Comparison of ENCODE assay signal across 20 cellular contexts in the genomic region with DNA sequence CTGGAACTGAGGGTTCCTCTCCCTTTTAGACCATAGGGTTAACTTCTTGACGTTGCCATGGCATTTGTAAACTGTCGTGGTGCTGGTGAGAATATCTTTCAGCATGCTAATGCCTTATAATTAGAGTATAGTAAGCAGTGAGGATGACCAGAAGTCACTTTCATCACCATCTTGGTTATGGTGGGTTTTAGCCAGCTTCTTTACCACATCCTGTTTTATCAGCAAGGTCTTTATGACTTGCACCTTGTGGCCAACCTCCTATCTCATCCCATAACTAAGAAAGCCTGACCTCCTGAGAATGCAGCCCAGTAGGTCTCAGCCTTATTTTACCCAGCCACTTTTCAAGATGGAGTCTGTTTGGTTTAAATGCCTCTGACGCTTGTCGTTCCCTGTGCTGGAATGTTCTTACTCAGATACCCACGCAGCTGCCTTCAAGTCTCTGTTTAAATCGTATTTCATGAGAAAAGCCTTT.
"Had no signal": no experiment of that assay in that cellular context is flagged by ENCODE, and none has a peak within 500 bp of the region (broad histone marks: within the 10 kb centered on the region; RNA-seq: fewer than 3 reads in every experiment).

No MANE protein-coding gene starts in this region.

- H3K4me3 ChIP-seq: cardiac muscle cell, esophagus muscularis mucosa, lung, smooth muscle cell had no signal

- FAIRE-seq: endometrium, TTC549 had no signal

- ATAC-seq: activated CD8-positive, alpha-beta memory T cell treated with anti-CD3 and anti-CD28 coated beads, Interleukin-2, amount 10 ng/mL, durations not matched to agents 7 days and 5 days; activated T-cell treated with anti-CD3 and anti-CD28 coated beads, Interleukin-2, amount 50 U/mL, for 4 hours; left cardiac atrium; naive thymus-derived CD8-positive, alpha-beta T cell; right cardiac atrium; stimulated activated memory B cell treated with anti-CD40 and anti-IgM and Interleukin-4, amounts not matched to agents 10 μg/mL and 1 μg/mL and 100 μg/mL, for 72 hours had no signal

- H3K4me2 ChIP-seq: smooth muscle cell had no signal

- H3K4me1 Mint-ChIP-seq: immature natural killer cell; naive thymus-derived CD8-positive, alpha-beta T cell; stimulated activated memory B cell treated with anti-CD40 and anti-IgM and Interleukin-4, amounts not matched to agents 10 μg/mL and 1 μg/mL and 100 μg/mL, for 72 hours had no signal

- DNase-seq: activated CD4-positive, alpha-beta T cell treated with anti-CD3 and anti-CD28 coated beads, Interleukin-2, amount 50 U/mL, for 4 hours; activated CD8-positive, alpha-beta memory T cell treated with anti-CD3 and anti-CD28 coated beads, Interleukin-2, amount 10 ng/mL, durations not matched to agents 7 days and 5 days; activated gamma-delta T cell; activated naive CD8-positive, alpha-beta T cell treated with anti-CD3 and anti-CD28 coated beads, Interleukin-2, amount 10 ng/mL, durations not matched to agents 7 days and 5 days; activated T-cell treated with anti-CD3 and anti-CD28 coated beads, Interleukin-2, amount 50 U/mL, for 4 hours; immature natural killer cell; left cardiac atrium; naive thymus-derived CD8-positive, alpha-beta T cell; nucleus accumbens; right cardiac atrium; substantia nigra; trophoblast cell had no signal

- H3K27me3 ChIP-seq: cardiac muscle cell, esophagus muscularis mucosa had no signal

- H3K36me3 ChIP-seq: cardiac muscle cell, esophagus muscularis mucosa had no signal

- H3K27me3 Mint-ChIP-seq: progenitor cell of endocrine pancreas had no signal

- H3K27ac ChIP-seq: cardiac muscle cell, esophagus muscularis mucosa had no signal

- H3K36me3 Mint-ChIP-seq: activated CD8-positive, alpha-beta memory T cell treated with anti-CD3 and anti-CD28 coated beads, Interleukin-2, amount 10 ng/mL, durations not matched to agents 7 days and 5 days; activated naive CD8-positive, alpha-beta T cell treated with anti-CD3 and anti-CD28 coated beads, Interleukin-2, amount 10 ng/mL, durations not matched to agents 7 days and 5 days; immature natural killer cell; naive thymus-derived CD8-positive, alpha-beta T cell; stimulated activated memory B cell treated with anti-CD40 and anti-IgM and Interleukin-4, amounts not matched to agents 10 μg/mL and 1 μg/mL and 100 μg/mL, for 72 hours had no signal

- H3K4me3 Mint-ChIP-seq: activated CD8-positive, alpha-beta memory T cell treated with anti-CD3 and anti-CD28 coated beads, Interleukin-2, amount 10 ng/mL, durations not matched to agents 7 days and 5 days; activated naive CD8-positive, alpha-beta T cell treated with anti-CD3 and anti-CD28 coated beads, Interleukin-2, amount 10 ng/mL, durations not matched to agents 7 days and 5 days; activated T-cell treated with anti-CD3 and anti-CD28 coated beads, Interleukin-2, amount 50 U/mL, for 4 hours; immature natural killer cell; naive thymus-derived CD8-positive, alpha-beta T cell; stimulated activated memory B cell treated with anti-CD40 and anti-IgM and Interleukin-4, amounts not matched to agents 10 μg/mL and 1 μg/mL and 100 μg/mL, for 72 hours had no signal

- H3K4me1 ChIP-seq: esophagus muscularis mucosa had no signal

- H3K9me3 Mint-ChIP-seq: activated T-cell treated with anti-CD3 and anti-CD28 coated beads, Interleukin-2, amount 50 U/mL, for 4 hours; immature natural killer cell; naive thymus-derived CD8-positive, alpha-beta T cell; stimulated activated memory B cell treated with anti-CD40 and anti-IgM and Interleukin-4, amounts not matched to agents 10 μg/mL and 1 μg/mL and 100 μg/mL, for 72 hours had no signal

- H3K27ac Mint-ChIP-seq: activated CD8-positive, alpha-beta memory T cell treated with anti-CD3 and anti-CD28 coated beads, Interleukin-2, amount 10 ng/mL, durations not matched to agents 7 days and 5 days; activated naive CD8-positive, alpha-beta T cell treated with anti-CD3 and anti-CD28 coated beads, Interleukin-2, amount 10 ng/mL, durations not matched to agents 7 days and 5 days; immature natural killer cell; progenitor cell of endocrine pancreas; stimulated activated memory B cell treated with anti-CD40 and anti-IgM and Interleukin-4, amounts not matched to agents 10 μg/mL and 1 μg/mL and 100 μg/mL, for 72 hours had no signal
